Comparison of ENCODE assay signal across 21 cellular contexts in the genomic region with DNA sequence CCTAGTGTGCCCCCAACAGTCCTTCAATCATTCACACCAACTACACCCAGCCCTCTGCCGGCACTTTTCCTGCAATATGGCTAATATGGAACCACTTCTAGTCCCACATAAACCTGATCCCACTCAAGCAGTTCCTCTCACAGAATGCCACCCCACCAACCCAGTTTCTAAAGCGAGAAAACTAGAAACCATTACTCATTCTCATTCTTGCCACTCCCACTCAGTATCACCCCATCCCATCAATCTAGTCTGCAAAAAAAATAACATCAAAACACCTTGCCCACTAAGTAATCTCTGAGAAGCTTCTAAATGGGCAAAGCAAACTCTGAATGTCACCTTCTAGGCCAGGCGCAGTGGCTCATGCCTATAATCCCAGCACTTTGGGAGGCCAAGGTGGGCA. TPM values are rescaled to one million over a fixed set of nuclear protein-coding genes. Genes with fewer than 3 reads are reported as not detected.
A peak's percentile ranks its signal among the peaks of the same experiment; 100 is the strongest.
DNase-seq lines count a peak whose midpoint lies in the region; ATAC-seq, FAIRE-seq and TF ChIP-seq lines count a peak whose summit lies in the region.
"Had no signal": no experiment of that assay in that cellular context is flagged by ENCODE, and none has a peak within 500 bp of the region (broad histone marks: within the 10 kb centered on the region; RNA-seq: fewer than 3 reads in every experiment).

No MANE protein-coding gene starts in this region.

- no peak for TF ChIP-seq EP300 in gastroesophageal sphincter (IDR thresholded peaks at IDR 0.05)

- no peak for TF ChIP-seq POLR2A in gastroesophageal sphincter (IDR thresholded peaks at IDR 0.05)

- no peaks in the 10 kb centered on the region for H3K4me1 ChIP-seq in gastroesophageal sphincter
- H3K4me1 ChIP-seq: A549, HAP-1 had no signal

- no peaks in the 10 kb centered on the region for H3K27me3 Mint-ChIP-seq in activated CD8-positive, alpha-beta memory T cell treated with anti-CD3 and anti-CD28 coated beads, Interleukin-2, amount 10 ng/mL, durations not matched to agents 7 days and 5 days
- no peaks in the 10 kb centered on the region for H3K27me3 Mint-ChIP-seq in CD4-positive, alpha-beta T cell
- H3K27me3 Mint-ChIP-seq in activated CD4-positive, alpha-beta memory T cell treated with anti-CD3 and anti-CD28 coated beads for 36 hours, result no peaks in the 10 kb centered on the region
- no peaks in the 10 kb centered on the region for H3K27me3 Mint-ChIP-seq in activated naive CD8-positive, alpha-beta T cell treated with anti-CD3 and anti-CD28 coated beads, Interleukin-2, amount 50 U/mL, for 24 hours

- H3K27ac ChIP-seq in CD4-positive, alpha-beta T cell (ENCODE audit: low read depth, low read length), result no peak overlapping the region
- H3K27ac ChIP-seq in gastroesophageal sphincter, result no peak overlapping the region
- H3K27ac ChIP-seq: A549 had no signal

- no peak overlapping the region for H3K4me3 Mint-ChIP-seq in activated CD8-positive, alpha-beta memory T cell treated with anti-CD3 and anti-CD28 coated beads, Interleukin-2, amount 10 ng/mL, durations not matched to agents 7 days and 5 days
- no peak overlapping the region for H3K4me3 Mint-ChIP-seq in CD4-positive, alpha-beta T cell
- H3K4me3 Mint-ChIP-seq in activated CD4-positive, alpha-beta memory T cell treated with anti-CD3 and anti-CD28 coated beads for 36 hours, result no peak overlapping the region
- H3K4me3 Mint-ChIP-seq in activated naive CD8-positive, alpha-beta T cell treated with anti-CD3 and anti-CD28 coated beads, Interleukin-2, amount 50 U/mL, for 24 hours, result no peak overlapping the region

- TF ChIP-seq CTCF in CD4-positive, alpha-beta T cell (IDR thresholded peaks at IDR 0.05), result no peak
- no peak for TF ChIP-seq CTCF in gastroesophageal sphincter (IDR thresholded peaks at IDR 0.05)
- no peak for TF ChIP-seq CTCF in D721Med (IDR thresholded peaks at IDR 0.05; ENCODE audit: insufficient read depth, missing control alignments)

- H3K9me3 ChIP-seq in CD4-positive, alpha-beta T cell (ENCODE audit: control insufficient read depth, low read length), result no peaks in the 10 kb centered on the region
- no peaks in the 10 kb centered on the region for H3K9me3 ChIP-seq in gastroesophageal sphincter
- H3K9me3 ChIP-seq: A549, HAP-1 had no signal

- peak overlapping the region; percentile 5 for H3K27ac Mint-ChIP-seq in activated CD8-positive, alpha-beta memory T cell treated with anti-CD3 and anti-CD28 coated beads, Interleukin-2, amount 10 ng/mL, durations not matched to agents 7 days and 5 days
- H3K27ac Mint-ChIP-seq in CD4-positive, alpha-beta T cell, result peak overlapping the region; percentile 35
- H3K27ac Mint-ChIP-seq in activated CD4-positive, alpha-beta memory T cell treated with anti-CD3 and anti-CD28 coated beads for 36 hours, result peak overlapping the region; percentile 65
- H3K27ac Mint-ChIP-seq in activated naive CD8-positive, alpha-beta T cell treated with anti-CD3 and anti-CD28 coated beads, Interleukin-2, amount 50 U/mL, for 24 hours, result peak overlapping the region; percentile 48

- H3K36me3 Mint-ChIP-seq in activated CD8-positive, alpha-beta memory T cell treated with anti-CD3 and anti-CD28 coated beads, Interleukin-2, amount 10 ng/mL, durations not matched to agents 7 days and 5 days, result peaks cover 71% of the 10 kb centered on the region
- H3K36me3 Mint-ChIP-seq in CD4-positive, alpha-beta T cell (ENCODE audit: low read depth), result peaks cover 97% of the 10 kb centered on the region
- H3K36me3 Mint-ChIP-seq in activated CD4-positive, alpha-beta memory T cell treated with anti-CD3 and anti-CD28 coated beads for 36 hours, result peaks cover 74% of the 10 kb centered on the region
- peaks cover 77% of the 10 kb centered on the region for H3K36me3 Mint-ChIP-seq in activated naive CD8-positive, alpha-beta T cell treated with anti-CD3 and anti-CD28 coated beads, Interleukin-2, amount 50 U/mL, for 24 hours (ENCODE audit: low read depth)

- H3K9me3 Mint-ChIP-seq in activated CD8-positive, alpha-beta memory T cell treated with anti-CD3 and anti-CD28 coated beads, Interleukin-2, amount 10 ng/mL, durations not matched to agents 7 days and 5 days (ENCODE audit: low read depth), result no peaks in the 10 kb centered on the region
- H3K9me3 Mint-ChIP-seq in CD4-positive, alpha-beta T cell, result no peaks in the 10 kb centered on the region
- no peaks in the 10 kb centered on the region for H3K9me3 Mint-ChIP-seq in activated CD4-positive, alpha-beta memory T cell treated with anti-CD3 and anti-CD28 coated beads for 36 hours
- H3K9me3 Mint-ChIP-seq in activated naive CD8-positive, alpha-beta T cell treated with anti-CD3 and anti-CD28 coated beads, Interleukin-2, amount 50 U/mL, for 24 hours, result no peaks in the 10 kb centered on the region

- no peak for FAIRE-seq in D721Med (lab: Jason Lieb, UNC)
- FAIRE-seq: A549, G401.6, HTR-8/SVneo, RCC 7860 had no signal

- no peak for DNase-seq in activated CD8-positive, alpha-beta memory T cell treated with anti-CD3 and anti-CD28 coated beads, Interleukin-2, amount 10 ng/mL, durations not matched to agents 7 days and 5 days
- no peak for DNase-seq in activated CD8-positive, alpha-beta memory T cell treated with anti-CD3 and anti-CD28 coated beads, Interleukin-2, amount 50 U/mL, for 4 hours
- DNase-seq in CD4-positive, alpha-beta T cell, result no peak
- DNase-seq in activated CD4-positive, alpha-beta memory T cell treated with anti-CD3 and anti-CD28 coated beads for 36 hours, result no peak
- DNase-seq in activated naive CD8-positive, alpha-beta T cell treated with anti-CD3 and anti-CD28 coated beads, Interleukin-2, amount 50 U/mL, for 24 hours, result no peak
- DNase-seq in islet precursor cell (no peak), D721Med (ENCODE audit: insufficient read length, low spot score) (no peak)
- DNase-seq: DMS 273 treated with DMSO at 0.1 percent for 48 hours, IMR-90, NCI-H1417, NCI-H187, NCI-H2107, NCI-H510A treated with DMSO at 0.1 percent for 48 hours, NCI-H774 had no signal

- POLR2A ChIA-PET in CD4-positive, alpha-beta T cell (lab: Charles Lee), result interaction anchor here (1.6 kb wide), 1 partner anchor 18 kb away, joined by 5 read pairs; a partner anchor contains a TSS
- POLR2A ChIA-PET in activated CD4-positive, alpha-beta memory T cell treated with anti-CD3 and anti-CD28 coated beads for 36 hours (lab: Charles Lee), result interaction anchor here (0.8 to 3.9 kb wide), 2 partner anchors 15 to 29 kb away, joined by 3 to 27 read pairs; no protein-coding TSS in a partner anchor

- H3K27me3 ChIP-seq in CD4-positive, alpha-beta T cell (ENCODE audit: control insufficient read depth, insufficient read depth, low read length), result no peaks in the 10 kb centered on the region
- H3K27me3 ChIP-seq in gastroesophageal sphincter, result no peaks in the 10 kb centered on the region

- CTCF ChIA-PET in activated CD8-positive, alpha-beta memory T cell treated with anti-CD3 and anti-CD28 coated beads, Interleukin-2, amount 10 ng/mL, durations not matched to agents 7 days and 5 days (lab: Charles Lee), result interaction anchor here (0.7 to 3.4 kb wide), 14 partner anchors 9 to 441 kb away, joined by 3 to 41 read pairs (median 10); no protein-coding TSS in a partner anchor
- CTCF ChIA-PET in CD4-positive, alpha-beta T cell (lab: Charles Lee), result interaction anchor here (2.2 to 3.3 kb wide), 3 partner anchors 15 to 117 kb away, joined by 13 to 30 read pairs (median 17); no protein-coding TSS in a partner anchor
- CTCF ChIA-PET in activated CD4-positive, alpha-beta memory T cell treated with anti-CD3 and anti-CD28 coated beads for 36 hours (lab: Charles Lee), result interaction anchor here (1.0 to 2.7 kb wide), 7 partner anchors 15 to 441 kb away, joined by 3 to 28 read pairs (median 9); a partner anchor contains a TSS

- 70 to 100% methylated on average over 2 to 3 of the region's 3 CpGs for WGBS in gastroesophageal sphincter (ENCODE audit: low coverage in 1 of 2), 2 donors

- H3K36me3 ChIP-seq in gastroesophageal sphincter, result peaks cover 4 to 100% of the 10 kb centered on the region in 2 donors

- no peak overlapping the region for H3K4me3 ChIP-seq in gastroesophageal sphincter
- H3K4me3 ChIP-seq: A549, HAP-1 had no signal

- no peak for ATAC-seq in activated CD8-positive, alpha-beta memory T cell treated with anti-CD3 and anti-CD28 coated beads, Interleukin-2, amount 10 ng/mL, durations not matched to agents 7 days and 5 days
- ATAC-seq in CD4-positive, alpha-beta T cell (ENCODE audit: poor library complexity), result no peak
- ATAC-seq in activated naive CD8-positive, alpha-beta T cell treated with anti-CD3 and anti-CD28 coated beads, Interleukin-2, amount 50 U/mL, for 24 hours, result no peak
- ATAC-seq in gastroesophageal sphincter, result no peak
- ATAC-seq: A549, Right ventricle myocardium inferior had no signal

- intact Hi-C loops in CD4-positive, alpha-beta T cell (cut with DNase I, micrococcal nuclease), result loop anchor here in 1 of 2 experiments (2.0 kb wide), 1 partner anchor 47 kb away; no protein-coding TSS in a partner anchor
- intact Hi-C loops in activated CD4-positive, alpha-beta memory T cell treated with anti-CD3 and anti-CD28 coated beads for 36 hours (cut with micrococcal nuclease), result no loop called here

- H3K4me1 Mint-ChIP-seq in activated CD8-positive, alpha-beta memory T cell treated with anti-CD3 and anti-CD28 coated beads, Interleukin-2, amount 10 ng/mL, durations not matched to agents 7 days and 5 days, result peaks cover 40% of the 10 kb centered on the region
- peaks cover 38% of the 10 kb centered on the region for H3K4me1 Mint-ChIP-seq in CD4-positive, alpha-beta T cell (ENCODE audit: low read depth)
- H3K4me1 Mint-ChIP-seq in activated CD4-positive, alpha-beta memory T cell treated with anti-CD3 and anti-CD28 coated beads for 36 hours (ENCODE audit: low read depth), result peaks cover 28% of the 10 kb centered on the region
- peaks cover 34% of the 10 kb centered on the region for H3K4me1 Mint-ChIP-seq in activated naive CD8-positive, alpha-beta T cell treated with anti-CD3 and anti-CD28 coated beads, Interleukin-2, amount 50 U/mL, for 24 hours

RNA-seq across cellular contexts. Expression of a gene that starts 17.9 kb away (rescaled TPM):
- 100 to 1,000 TPM; 347 to 389 TPM for total RNA-seq in activated CD8-positive, alpha-beta memory T cell treated with anti-CD3 and anti-CD28 coated beads, Interleukin-2, amount 10 ng/mL, durations not matched to agents 7 days and 5 days
- total RNA-seq in CD4-positive, alpha-beta T cell, result 100 to 1,000 TPM; 262 to 285 TPM
- total RNA-seq in activated CD4-positive, alpha-beta memory T cell treated with anti-CD3 and anti-CD28 coated beads for 36 hours, result 100 to 1,000 TPM; 261 to 263 TPM
- 100 to 1,000 TPM; 107 to 175 (median 137) TPM for total RNA-seq in gastroesophageal sphincter

RNA-seq across cellular contexts. Expression of a gene that starts 45.1 kb away (rescaled TPM):
- 1 to 10 TPM; 1.1 to 3.6 TPM for total RNA-seq in activated CD8-positive, alpha-beta memory T cell treated with anti-CD3 and anti-CD28 coated beads, Interleukin-2, amount 10 ng/mL, durations not matched to agents 7 days and 5 days
- 1 to 10 TPM; 1.1 to 1.3 TPM for total RNA-seq in CD4-positive, alpha-beta T cell
- 1 to 10 TPM; 7.6 to 8.3 TPM for total RNA-seq in activated CD4-positive, alpha-beta memory T cell treated with anti-CD3 and anti-CD28 coated beads for 36 hours
- total RNA-seq in gastroesophageal sphincter, result 1 to 10 TPM in 2 of 4 donors, under 1 TPM in 1, not detected in 1; 0.82 to 5.0 (median 1.9) TPM

Comparison
In these comparisons a context has a peak if more than half of its experiments do, and no peak if none do; other contexts are left out.
1. H3K27ac Mint-ChIP-seq: peak in every context shown above with its lines; median percentile 65 in activated CD4-positive, alpha-beta memory T cell treated with anti-CD3 and anti-CD28 coated beads for 36 hours; 48 in activated naive CD8-positive, alpha-beta T cell treated with anti-CD3 and anti-CD28 coated beads, Interleukin-2, amount 50 U/mL, for 24 hours; 35 in CD4-positive, alpha-beta T cell; 5 in activated CD8-positive, alpha-beta memory T cell treated with anti-CD3 and anti-CD28 coated beads, Interleukin-2, amount 10 ng/mL, durations not matched to agents 7 days and 5 days.